Comparison of ENCODE assay signal across 20 cellular contexts in genomic region chr3:17359911-17360310, GRCh38.
DNase-seq lines count a peak whose midpoint lies in the region; FAIRE-seq and TF ChIP-seq lines count a peak whose summit lies in the region.
"Had no signal": no experiment of that assay in that cellular context is flagged by ENCODE, and none has a peak within 500 bp of the region (broad histone marks: within the 10 kb centered on the region; RNA-seq: fewer than 3 reads in every experiment).

No MANE protein-coding gene starts in this region.

- intact Hi-C loops in CD14-positive monocyte (cut with micrococcal nuclease) = no loop called here

- FAIRE-seq in GM19239 (lab: Jason Lieb, UNC) = peak; percentile 4
- FAIRE-seq: A549 had no signal

- H3K79me2 ChIP-seq in smooth muscle cell (ENCODE audit: low read depth) = no peaks in the 10 kb centered on the region

- H3K9ac ChIP-seq in adipocyte (ENCODE audit: low read length) = no peak overlapping the region
- H3K9ac ChIP-seq in smooth muscle cell (ENCODE audit: low read depth) = no peak overlapping the region
- H3K9ac ChIP-seq: BLaER1 treated with 17β-estradiol and CSF1 and Interleukin-3, amounts not matched to agents 10 nM and 100 nM had no signal

- no peaks in the 10 kb centered on the region for H4K20me1 ChIP-seq in smooth muscle cell (ENCODE audit: low read depth)
- H4K20me1 ChIP-seq: BLaER1 treated with 17β-estradiol and CSF1 and Interleukin-3, amounts not matched to agents 10 nM and 100 nM had no signal

- H3K4me1 Mint-ChIP-seq in CD14-positive monocyte = no peaks in the 10 kb centered on the region
- H3K4me1 Mint-ChIP-seq: CD4-positive, alpha-beta memory T cell had no signal

- H3K27me3 ChIP-seq in adipocyte (replicated peaks; ENCODE audit: control insufficient read depth, insufficient read depth, low read length) (no peaks in the 10 kb centered on the region), smooth muscle cell (ENCODE audit: low read depth) (no peaks in the 10 kb centered on the region)
- H3K27me3 ChIP-seq: BE2C; BLaER1 treated with 17β-estradiol and CSF1 and Interleukin-3, amounts not matched to agents 10 nM and 100 nM had no signal

- H2AFZ ChIP-seq in smooth muscle cell (ENCODE audit: low read depth) = no peak overlapping the region
- H2AFZ ChIP-seq: GM23338 had no signal

- no peak overlapping the region for H3K27ac Mint-ChIP-seq in CD14-positive monocyte
- H3K27ac Mint-ChIP-seq: CD4-positive, alpha-beta memory T cell; GM23338; H9 had no signal

- WGBS in smooth muscle cell (ENCODE audit: low lambda C conversion rate) = 76% methylated on average over 1 of the region's 1 CpG

- H3K9me3 ChIP-seq in adipocyte (ENCODE audit: control insufficient read depth, low read length) = no peaks in the 10 kb centered on the region
- H3K9me3 ChIP-seq in smooth muscle cell (replicated peaks; ENCODE audit: low read depth) = no peaks in the 10 kb centered on the region
- H3K9me3 ChIP-seq: A549; BE2C; BLaER1 treated with 17β-estradiol and CSF1 and Interleukin-3, amounts not matched to agents 10 nM and 100 nM had no signal

- peaks cover 13 to 22% of the 10 kb centered on the region in 2 donors for H3K36me3 Mint-ChIP-seq in CD14-positive monocyte

- no peak for TF ChIP-seq CTCF in fibroblast of the aortic adventitia (IDR thresholded peaks at IDR 0.05; ENCODE audit: insufficient read depth, low read length)
- no peak for TF ChIP-seq CTCF in smooth muscle cell (IDR thresholded peaks at IDR 0.05; ENCODE audit: borderline replicate concordance, insufficient read depth, poor library complexity, severe bottlenecking)
- no peak for TF ChIP-seq CTCF in CD14-positive monocyte (IDR thresholded peaks at IDR 0.05)

- no peak overlapping the region for H3K27ac ChIP-seq in smooth muscle cell (ENCODE audit: low read depth)
- H3K27ac ChIP-seq: A549; BLaER1 treated with 17β-estradiol and CSF1 and Interleukin-3, amounts not matched to agents 10 nM and 100 nM had no signal

- no peaks in the 10 kb centered on the region for H3K27me3 Mint-ChIP-seq in CD14-positive monocyte (ENCODE audit: low read depth in 3 of 3)
- H3K27me3 Mint-ChIP-seq: CD4-positive, alpha-beta memory T cell had no signal

- no peak for DNase-seq in GM19239 (ENCODE audit: insufficient read length, low spot score)
- peak; percentile 25 for DNase-seq in adipocyte (ENCODE audit: low read depth)
- DNase-seq in fibroblast of the aortic adventitia (ENCODE audit: low read depth) = peak; percentile 33
- DNase-seq in smooth muscle cell (lab: John Stamatoyannopoulos, UW; ENCODE audit: unreplicated experiment) = no peak
- DNase-seq in CD14-positive monocyte (ENCODE audit: low spot score) = no peak
- no peak for DNase-seq in stimulated activated CD4-positive, alpha-beta T cell treated with anti-CD3 and anti-CD28 coated beads, Interleukin-4, amount 100 ng/mL, for 4 hours
- no peak for DNase-seq in SIG-M5 treated with dmso at 0.1 percent for 504 hours (lab: John Stamatoyannopoulos, UW; ENCODE audit: unreplicated experiment)
- DNase-seq: 8988T; ACHN; AML-193; BE2C; Calu3; CD4-positive, alpha-beta memory T cell; COR-L47; DMS53; DMS79 treated with DMSO at 0.1 percent for 48 hours; H9 had no signal

- H3K36me3 ChIP-seq in adipocyte (ENCODE audit: control insufficient read depth, insufficient read depth, low read length, severe bottlenecking) (no peaks in the 10 kb centered on the region), smooth muscle cell (ENCODE audit: low read depth) (no peaks in the 10 kb centered on the region)
- H3K36me3 ChIP-seq: BE2C had no signal

- no peak overlapping the region for H3K4me3 Mint-ChIP-seq in CD14-positive monocyte
- H3K4me3 Mint-ChIP-seq: CD4-positive, alpha-beta memory T cell; GM23338; H9 had no signal

- H3K4me3 ChIP-seq in adipocyte (ENCODE audit: low read length) = no peak overlapping the region
- H3K4me3 ChIP-seq in fibroblast of the aortic adventitia (ENCODE audit: low read depth, low read length) = no peak overlapping the region
- no peak overlapping the region for H3K4me3 ChIP-seq in smooth muscle cell
- H3K4me3 ChIP-seq: A549; BLaER1 treated with 17β-estradiol and CSF1 and Interleukin-3, amounts not matched to agents 10 nM and 100 nM; GM23338 had no signal

- no peaks in the 10 kb centered on the region for H3F3A ChIP-seq in smooth muscle cell (ENCODE audit: low read depth)

- peaks cover 27% of the 10 kb centered on the region for H3K4me1 ChIP-seq in adipocyte (ENCODE audit: control insufficient read depth, insufficient read depth, low read length)
- H3K4me1 ChIP-seq in smooth muscle cell (ENCODE audit: low read depth) = no peaks in the 10 kb centered on the region
- H3K4me1 ChIP-seq: A549; BE2C; BLaER1 treated with 17β-estradiol and CSF1 and Interleukin-3, amounts not matched to agents 10 nM and 100 nM had no signal

- H3K4me2 ChIP-seq in smooth muscle cell = peak overlapping the region; percentile 21
- H3K4me2 ChIP-seq: A549; BLaER1 treated with 17β-estradiol and CSF1 and Interleukin-3, amounts not matched to agents 10 nM and 100 nM; GM23338 had no signal

- H3K9me3 Mint-ChIP-seq in CD14-positive monocyte = no peaks in the 10 kb centered on the region
- H3K9me3 Mint-ChIP-seq: CD4-positive, alpha-beta memory T cell; GM23338; H9 had no signal

Comparison
In these comparisons a context has a peak if more than half of its experiments do, and no peak if none do; other contexts are left out.
1. DNase-seq: peak in adipocyte (single experiment) and fibroblast of the aortic adventitia (single experiment); none in GM19239 (single experiment), smooth muscle cell (single experiment), CD14-positive monocyte (single experiment), stimulated activated CD4-positive, alpha-beta T cell treated with anti-CD3 and anti-CD28 coated beads, Interleukin-4, amount 100 ng/mL, for 4 hours (0 of 2) and SIG-M5 treated with dmso at 0.1 percent for 504 hours (single experiment).